ENCODE assay signal across 8 cellular contexts in genomic region chr5:115069087-115069968, GRCh38.
DNase-seq lines count a peak whose midpoint lies in the region; ATAC-seq and TF ChIP-seq lines count a peak whose summit lies in the region.

No MANE protein-coding gene starts in this region.

- H3K4me3 ChIP-seq in SK-N-SH (ENCODE audit: low read depth in 2 of 2, low read length in 1 of 2): peak overlapping the region in 1 of 2 experiments; percentile 33; a peak in 1 of 4 replicates
- no peak overlapping the region for H3K4me3 ChIP-seq in fibroblast of mammary gland (ENCODE audit: control insufficient read depth, low read depth, low read length)

- DNase-seq in activated CD4-positive, alpha-beta memory T cell treated with anti-CD3 and anti-CD28 coated beads for 36 hours: peak; percentile 20
- no peak for DNase-seq in activated CD4-positive, alpha-beta memory T cell treated with anti-CD3 and anti-CD28 coated beads, Interleukin-2, amount 10 ng/mL, durations not matched to agents 7 days and 5 days
- peak; percentile 9 for DNase-seq in HuH-7.5 (ENCODE audit: low spot score)
- DNase-seq in SK-N-SH: peak; percentile 7
- peak; percentile 53 for DNase-seq in fibroblast of mammary gland (ENCODE audit: low read depth)
- DNase-seq in osteocyte (ENCODE audit: extremely low spot score, unreplicated experiment): no peak

- no peak overlapping the region for H3K27ac ChIP-seq in SK-N-SH (ENCODE audit: low read depth in 2 of 2, low read length in 1 of 2)

- no peaks in the 10 kb centered on the region for H3F3A ChIP-seq in SK-N-SH (replicated peaks; ENCODE audit: insufficient read depth)

- H3K36me3 ChIP-seq in SK-N-SH (replicated peaks in 1 of 2; ENCODE audit: control insufficient read depth in 1 of 2, insufficient read depth in 2 of 2, low read length in 1 of 2): no peaks in the 10 kb centered on the region

- WGBS in SK-N-SH (ENCODE audit: low lambda C conversion rate): 50% methylated on average over 3 of the region's 3 CpGs

- no peak overlapping the region for H3K4me3 Mint-ChIP-seq in activated CD4-positive, alpha-beta memory T cell treated with anti-CD3 and anti-CD28 coated beads for 36 hours
- H3K4me3 Mint-ChIP-seq in activated CD4-positive, alpha-beta memory T cell treated with anti-CD3 and anti-CD28 coated beads, Interleukin-2, amount 10 ng/mL, durations not matched to agents 7 days and 5 days: no peak overlapping the region
- H3K4me3 Mint-ChIP-seq in osteocyte (ENCODE audit: unreplicated experiment): no peak overlapping the region

- no peaks in the 10 kb centered on the region for H3K4me1 ChIP-seq in SK-N-SH (ENCODE audit: control insufficient read depth in 1 of 2, insufficient read depth in 2 of 2, low read depth in 1 of 2, low read length in 1 of 2)

- no peaks in the 10 kb centered on the region; the same call in 1 of the 2 replicates for H3K27me3 ChIP-seq in SK-N-SH (ENCODE audit: insufficient read depth)

- H3K9me3 ChIP-seq in SK-N-SH: no peaks in the 10 kb centered on the region

- peak; percentile 76 for TF ChIP-seq RAD21 in SK-N-SH (IDR thresholded peaks at IDR 0.05; ENCODE audit: low read length)

- H3K27ac Mint-ChIP-seq in activated CD4-positive, alpha-beta memory T cell treated with anti-CD3 and anti-CD28 coated beads for 36 hours: peak overlapping the region; percentile 57
- no peak overlapping the region for H3K27ac Mint-ChIP-seq in activated CD4-positive, alpha-beta memory T cell treated with anti-CD3 and anti-CD28 coated beads, Interleukin-2, amount 10 ng/mL, durations not matched to agents 7 days and 5 days
- no peak overlapping the region for H3K27ac Mint-ChIP-seq in osteocyte (ENCODE audit: unreplicated experiment)

- H3K4me1 Mint-ChIP-seq in activated CD4-positive, alpha-beta memory T cell treated with anti-CD3 and anti-CD28 coated beads for 36 hours (ENCODE audit: low read depth): peaks cover 19% of the 10 kb centered on the region
- peaks cover 16% of the 10 kb centered on the region for H3K4me1 Mint-ChIP-seq in activated CD4-positive, alpha-beta memory T cell treated with anti-CD3 and anti-CD28 coated beads, Interleukin-2, amount 10 ng/mL, durations not matched to agents 7 days and 5 days
- H3K4me1 Mint-ChIP-seq in osteocyte (ENCODE audit: unreplicated experiment): peaks cover 2% of the 10 kb centered on the region

- H3K9ac ChIP-seq in SK-N-SH: no peak overlapping the region

- H2AFZ ChIP-seq in SK-N-SH (ENCODE audit: low read depth): peak overlapping the region; percentile 26; the same call in 1 of the 2 replicates

- peaks cover 2% of the 10 kb centered on the region for H3K36me3 Mint-ChIP-seq in activated CD4-positive, alpha-beta memory T cell treated with anti-CD3 and anti-CD28 coated beads for 36 hours
- no peaks in the 10 kb centered on the region for H3K36me3 Mint-ChIP-seq in activated CD4-positive, alpha-beta memory T cell treated with anti-CD3 and anti-CD28 coated beads, Interleukin-2, amount 10 ng/mL, durations not matched to agents 7 days and 5 days (ENCODE audit: low read depth)
- no peaks in the 10 kb centered on the region for H3K36me3 Mint-ChIP-seq in osteocyte (ENCODE audit: unreplicated experiment)

- CTCF ChIA-PET in activated CD4-positive, alpha-beta memory T cell treated with anti-CD3 and anti-CD28 coated beads for 36 hours (lab: Charles Lee): interaction anchor here (0.5 to 1.9 kb wide), 11 partner anchors 20 to 1457 kb away, joined by 3 to 7 read pairs (median 4); no protein-coding TSS in a partner anchor
- CTCF ChIA-PET in activated CD4-positive, alpha-beta memory T cell treated with anti-CD3 and anti-CD28 coated beads, Interleukin-2, amount 10 ng/mL, durations not matched to agents 7 days and 5 days (lab: Charles Lee): interaction anchor here (1.2 kb wide), 1 partner anchor 1457 kb away, joined by 4 read pairs; no protein-coding TSS in a partner anchor
- CTCF ChIA-PET in SK-N-SH (lab: Yijun Ruan, JAX): interaction anchor here (0.8 to 2.6 kb wide), 11 partner anchors 9 to 1457 kb away, joined by 3 to 19 read pairs (median 4); no protein-coding TSS in a partner anchor

- no peaks in the 10 kb centered on the region for H4K20me1 ChIP-seq in SK-N-SH (ENCODE audit: insufficient read depth)

- ATAC-seq in GM21515 (IDR thresholded peaks at IDR 0.05; ENCODE audit: unreplicated experiment) (peak; percentile 43), HG03139 (IDR thresholded peaks at IDR 0.05; ENCODE audit: unreplicated experiment) (no peak)

- TF ChIP-seq EP300 in SK-N-SH (IDR thresholded peaks at IDR 0.05; ENCODE audit: borderline replicate concordance in 1 of 2, low read depth in 1 of 2, low read length in 1 of 2): no peak

- POLR2A ChIA-PET in activated CD4-positive, alpha-beta memory T cell treated with anti-CD3 and anti-CD28 coated beads for 36 hours (lab: Charles Lee): no interaction called here
- POLR2A ChIA-PET in activated CD4-positive, alpha-beta memory T cell treated with anti-CD3 and anti-CD28 coated beads, Interleukin-2, amount 10 ng/mL, durations not matched to agents 7 days and 5 days (lab: Charles Lee): interaction anchor here (0.6 kb wide), 1 partner anchor 741 kb away, joined by 3 read pairs; no protein-coding TSS in a partner anchor
- POLR2A ChIA-PET in SK-N-SH (lab: Yijun Ruan, JAX): no interaction called here

- TF ChIP-seq CTCF in SK-N-SH (IDR thresholded peaks at IDR 0.05) (peak; percentile 78), fibroblast of mammary gland (conservative IDR thresholded peaks at IDR 0.05; ENCODE audit: control insufficient read depth, insufficient read depth, low read depth, low read length) (peak; percentile 69), osteocyte (IDR thresholded peaks at IDR 0.05) (peak; percentile 66)

- intact Hi-C loops in activated CD4-positive, alpha-beta memory T cell treated with anti-CD3 and anti-CD28 coated beads for 36 hours (cut with micrococcal nuclease): loop anchor here (2.0 kb wide), 2 partner anchors 99 to 1457 kb away; partner anchors contain the start of gene TRIM36

- H3K9me3 Mint-ChIP-seq in activated CD4-positive, alpha-beta memory T cell treated with anti-CD3 and anti-CD28 coated beads for 36 hours: peaks cover 3% of the 10 kb centered on the region
- peaks cover 2% of the 10 kb centered on the region for H3K9me3 Mint-ChIP-seq in activated CD4-positive, alpha-beta memory T cell treated with anti-CD3 and anti-CD28 coated beads, Interleukin-2, amount 10 ng/mL, durations not matched to agents 7 days and 5 days
- H3K9me3 Mint-ChIP-seq in osteocyte (ENCODE audit: unreplicated experiment): no peaks in the 10 kb centered on the region

- H3K9me2 ChIP-seq in SK-N-SH: no peaks in the 10 kb centered on the region

- peaks cover 12% of the 10 kb centered on the region for H3K27me3 Mint-ChIP-seq in activated CD4-positive, alpha-beta memory T cell treated with anti-CD3 and anti-CD28 coated beads for 36 hours
- peaks cover 17% of the 10 kb centered on the region for H3K27me3 Mint-ChIP-seq in activated CD4-positive, alpha-beta memory T cell treated with anti-CD3 and anti-CD28 coated beads, Interleukin-2, amount 10 ng/mL, durations not matched to agents 7 days and 5 days
- peaks cover 48% of the 10 kb centered on the region for H3K27me3 Mint-ChIP-seq in osteocyte (ENCODE audit: unreplicated experiment)

- no peaks in the 10 kb centered on the region for H3K79me2 ChIP-seq in SK-N-SH (ENCODE audit: insufficient read depth)

- H3K4me2 ChIP-seq in SK-N-SH: no peak overlapping the region

TF ChIP-seq in SK-N-SH, 30 proteins besides CTCF, POLR2A, EP300 and RAD21:
- TF ChIP-seq CHD2 (IDR thresholded peaks at IDR 0.05; ENCODE audit: low read length, partially characterized antibody) (no peak), SMC3 (IDR thresholded peaks at IDR 0.05; ENCODE audit: low read depth, low read length) (peak; percentile 49; the same call in 1 of the 2 replicates)

Comparison
In these comparisons a context has a peak if more than half of its experiments do, and no peak if none do; other contexts are left out.
1. DNase-seq: peak in activated CD4-positive, alpha-beta memory T cell treated with anti-CD3 and anti-CD28 coated beads for 36 hours (single experiment), HuH-7.5 (single experiment), SK-N-SH (single experiment) and fibroblast of mammary gland (single experiment); none in activated CD4-positive, alpha-beta memory T cell treated with anti-CD3 and anti-CD28 coated beads, Interleukin-2, amount 10 ng/mL, durations not matched to agents 7 days and 5 days (single experiment) and osteocyte (single experiment).
2. Peak in every context shown above with its lines, with median percentiles within 50 percentile points of each other: CTCF ChIP-seq.